32 cellular contexts compared by ENCODE assay signal in genomic region chr18:58884694-58885093, GRCh38.
"Had no signal": no experiment of that assay in that cellular context is flagged by ENCODE, and none has a peak within 500 bp of the region (broad histone marks: within the 10 kb centered on the region; RNA-seq: fewer than 3 reads in every experiment).

No MANE protein-coding gene starts in this region.

- H3K27ac ChIP-seq: colonic mucosa, esophagus squamous epithelium, gastrocnemius medialis, heart left ventricle, hepatocyte, neutrophil, parathyroid adenoma, right lobe of liver, suprapubic skin, thyroid gland, upper lobe of left lung, uterus had no signal

- H3K4me1 ChIP-seq: colonic mucosa, parathyroid adenoma, right lobe of liver had no signal

- H3K27me3 Mint-ChIP-seq: memory B cell, naive B cell, progenitor cell of endocrine pancreas had no signal

- DNase-seq: colonic mucosa; effector CD8-positive, alpha-beta T cell; erythroblast; esophagus squamous epithelium; gastrocnemius medialis; heart left ventricle; kidney; mucosa of descending colon; naive B cell; right lobe of liver; small intestine; stimulated activated CD4-positive, alpha-beta T cell treated with anti-CD3 and anti-CD28 coated beads, Interleukin-12 subunit alpha, Interleukin-12 subunit beta, amount 100 ng/mL, for 4 hours; stimulated activated CD4-positive, alpha-beta T cell treated with anti-CD3 and anti-CD28 coated beads, Interleukin-1b, Interleukin-23, amount 100 ng/mL, for 48 hours; stimulated activated CD4-positive, alpha-beta T cell treated with anti-CD3 and anti-CD28 coated beads, Interleukin-4, amount 100 ng/mL, for 1 hour; stimulated activated CD8-positive, alpha-beta memory T cell treated with anti-CD3 and anti-CD28 coated beads, Interleukin-4, amount 100 ng/mL, for 48 hours; stimulated activated naive CD4-positive, alpha-beta T cell; stimulated activated naive CD8-positive, alpha-beta T cell treated with anti-CD3 and anti-CD28 coated beads, Interleukin-15, amount 100 ng/mL, for 72 hours; thyroid gland; upper lobe of left lung; uterus had no signal

- H3K4me3 Mint-ChIP-seq: dendritic cell treated with granulocyte-macrophage colony-stimulating factor and Interleukin-4, amounts not matched to agents 40 ng/mL and 50 ng/mL, for 4 days; memory B cell; mesothelial cell of epicardium; natural killer cell treated with Interleukin-12 subunit alpha and Interleukin-12 subunit beta and Interleukin-15 and Interleukin-18, amount 100 ng/mL, for 72 hours; neural crest cell; stimulated activated naive CD8-positive, alpha-beta T cell treated with anti-CD3 and anti-CD28 coated beads, Interleukin-15, amount 100 ng/mL, for 72 hours had no signal

- H3K4me3 ChIP-seq: colonic mucosa, esophagus squamous epithelium, gastrocnemius medialis, heart left ventricle, hepatocyte, lung, mucosa of descending colon, right lobe of liver, suprapubic skin, thyroid gland, upper lobe of left lung, uterus had no signal

- FAIRE-seq: kidney, small intestine had no signal

- ATAC-seq: gastrocnemius medialis; heart left ventricle; left lobe of liver; mucosa of descending colon; natural killer cell treated with Interleukin-12 subunit alpha and Interleukin-12 subunit beta and Interleukin-15 and Interleukin-18, amount 100 ng/mL, for 72 hours; right lobe of liver; stimulated activated naive CD8-positive, alpha-beta T cell treated with anti-CD3 and anti-CD28 coated beads, Interleukin-15, amount 100 ng/mL, for 72 hours had no signal

- H3K9me3 ChIP-seq: colonic mucosa, esophagus squamous epithelium, gastrocnemius medialis, heart left ventricle, mucosa of descending colon, neutrophil, right lobe of liver, suprapubic skin, thyroid gland, upper lobe of left lung, uterus had no signal

- H3K9me3 Mint-ChIP-seq: dendritic cell treated with granulocyte-macrophage colony-stimulating factor and Interleukin-4, amounts not matched to agents 40 ng/mL and 50 ng/mL, for 4 days; memory B cell; mesothelial cell of epicardium; naive B cell; natural killer cell treated with Interleukin-12 subunit alpha and Interleukin-12 subunit beta and Interleukin-15 and Interleukin-18, amount 100 ng/mL, for 72 hours; neural crest cell; stimulated activated naive CD8-positive, alpha-beta T cell treated with anti-CD3 and anti-CD28 coated beads, Interleukin-15, amount 100 ng/mL, for 72 hours had no signal

- H3K27me3 ChIP-seq: colonic mucosa, esophagus squamous epithelium, gastrocnemius medialis, heart left ventricle, hepatocyte, right lobe of liver, suprapubic skin, thyroid gland, upper lobe of left lung, uterus had no signal

- H3K36me3 Mint-ChIP-seq: natural killer cell treated with Interleukin-12 subunit alpha and Interleukin-12 subunit beta and Interleukin-15 and Interleukin-18, amount 100 ng/mL, for 72 hours had no signal

- H3K27ac Mint-ChIP-seq: dendritic cell treated with granulocyte-macrophage colony-stimulating factor and Interleukin-4, amounts not matched to agents 40 ng/mL and 50 ng/mL, for 4 days; memory B cell; mesothelial cell of epicardium; natural killer cell treated with Interleukin-12 subunit alpha and Interleukin-12 subunit beta and Interleukin-15 and Interleukin-18, amount 100 ng/mL, for 72 hours; progenitor cell of endocrine pancreas; stimulated activated naive CD8-positive, alpha-beta T cell treated with anti-CD3 and anti-CD28 coated beads, Interleukin-15, amount 100 ng/mL, for 72 hours had no signal

- H3K36me3 ChIP-seq: colonic mucosa, neutrophil, right lobe of liver, suprapubic skin, upper lobe of left lung, uterus had no signal
